8 cellular contexts compared by ENCODE assay signal in the genomic region with DNA sequence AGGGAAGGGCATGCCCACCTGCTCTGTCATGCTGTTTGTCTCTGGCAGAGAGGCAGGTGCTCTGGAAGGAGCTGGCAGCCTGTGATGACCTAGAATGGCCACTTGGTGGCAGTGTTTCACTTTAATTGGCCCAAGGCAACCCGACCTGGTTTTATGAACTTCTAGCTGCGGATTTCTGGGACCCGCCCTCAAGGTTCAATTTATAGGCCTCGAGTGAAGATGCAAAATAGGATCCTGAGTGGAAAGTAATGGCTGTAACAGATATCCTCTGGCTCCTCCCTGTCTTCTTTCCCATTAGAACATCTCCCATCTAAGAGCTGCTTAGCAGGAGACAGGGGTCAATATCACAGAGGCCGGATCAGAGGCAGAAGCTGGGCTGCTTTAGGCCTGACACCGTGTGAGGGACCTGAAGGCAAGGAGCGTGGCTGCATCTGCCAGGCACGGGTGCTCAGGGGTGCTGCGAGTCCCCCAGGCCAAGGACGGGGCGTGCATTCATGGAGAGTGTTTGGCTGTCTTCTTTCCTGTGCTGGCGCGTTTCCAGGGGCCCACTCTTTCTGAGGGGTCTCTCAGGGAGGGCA.
DNase-seq lines count a peak whose midpoint lies in the region; ATAC-seq and TF ChIP-seq lines count a peak whose summit lies in the region.

No MANE protein-coding gene starts in this region.

- H3K4me3 Mint-ChIP-seq in central memory CD8-positive, alpha-beta T cell = no peak overlapping the region

- TF ChIP-seq CTCF in GM12873 (IDR thresholded peaks at IDR 0.05; ENCODE audit: insufficient read depth, low read depth, low read length, missing control alignments) = peak; percentile 79

- DNase-seq in NCI-H2107 (lab: John Stamatoyannopoulos, UW) = peak; percentile 39
- peak; percentile 9 to 30 (median 21) for DNase-seq in activated CD4-positive, CD25-positive, alpha-beta regulatory T cell (lab: John Stamatoyannopoulos, UW)
- peak; percentile 37 to 41 for DNase-seq in central memory CD8-positive, alpha-beta T cell (ENCODE audit: low spot score in 2 of 2)
- peak; percentile 79 for DNase-seq in kidney glomerular epithelial cell (lab: John Stamatoyannopoulos, UW)
- peak; percentile 56 for DNase-seq in stimulated activated CD4-positive, alpha-beta T cell treated with anti-CD3 and anti-CD28 coated beads, Interleukin-1b, Interleukin-23, amount 100 ng/mL, for 48 hours

- peaks cover 2% of the 10 kb centered on the region for H3K36me3 Mint-ChIP-seq in central memory CD8-positive, alpha-beta T cell (ENCODE audit: insufficient read depth)

- peak; percentile 84 for ATAC-seq in HG02798 (IDR thresholded peaks at IDR 0.05; ENCODE audit: poor library complexity, unreplicated experiment)
- ATAC-seq in central memory CD8-positive, alpha-beta T cell (replicated peaks; ENCODE audit: extremely low read depth, poor library complexity, severe bottlenecking) = no peak
- no peak for ATAC-seq in GM18870 (IDR thresholded peaks at IDR 0.05; ENCODE audit: unreplicated experiment)

- H3K27me3 Mint-ChIP-seq in central memory CD8-positive, alpha-beta T cell = peaks cover 15% of the 10 kb centered on the region

- no peak overlapping the region for H3K27ac Mint-ChIP-seq in central memory CD8-positive, alpha-beta T cell (ENCODE audit: low read depth)

- H3K4me1 Mint-ChIP-seq in central memory CD8-positive, alpha-beta T cell = no peaks in the 10 kb centered on the region

- H3K9me3 Mint-ChIP-seq in central memory CD8-positive, alpha-beta T cell = no peaks in the 10 kb centered on the region

Comparison
In these comparisons a context has a peak if more than half of its experiments do, and no peak if none do; other contexts are left out.
1. DNase-seq: peak in every context shown above with its lines; median percentile 79 in kidney glomerular epithelial cell; 56 in stimulated activated CD4-positive, alpha-beta T cell treated with anti-CD3 and anti-CD28 coated beads, Interleukin-1b, Interleukin-23, amount 100 ng/mL, for 48 hours; 39 in NCI-H2107; 39 in central memory CD8-positive, alpha-beta T cell; 21 in activated CD4-positive, CD25-positive, alpha-beta regulatory T cell.